ENCODE assay signal across 1 cellular context in genomic region chr20:44521484-44522481, GRCh38.
TF ChIP-seq lines count a peak whose summit lies in the region.

TSS of gene SERINC3 (minus strand) at chr20:44522070. CDS start at chr20:44521951, 119 bp downstream.

TF ChIP-seq in K562, 482 proteins besides CTCF, POLR2A, EP300 and RAD21 (continued from another document and continues in another):
- TF ChIP-seq RBBP5 (IDR thresholded peaks at IDR 0.05; ENCODE audit: borderline replicate concordance, insufficient read depth, low read length, poor library complexity, severe bottlenecking) (peak; percentile 68), STAG1 (CRISPR knock-in tag; IDR thresholded peaks at IDR 0.05; ENCODE audit: borderline replicate concordance) (no peak), XRCC5 (IDR thresholded peaks at IDR 0.05; ENCODE audit: low read depth, low read length) (0 out of 2 replicates have a peak, but pooled peaks have one; percentile 45), ARHGAP35 (IDR thresholded peaks at IDR 0.05; ENCODE audit: partially characterized antibody) (no peak), CREB3L1 (IDR thresholded peaks at IDR 0.05; ENCODE audit: borderline replicate concordance, low read depth) (peak; percentile 15; the same call in 1 of the 2 replicates), BCOR (IDR thresholded peaks at IDR 0.05) (no peak), PHF20 (IDR thresholded peaks at IDR 0.05; ENCODE audit: partially characterized antibody) (peak; percentile 76), ZNF655 (CRISPR knock-in tag; IDR thresholded peaks at IDR 0.05) (no peak), ARID3A (IDR thresholded peaks at IDR 0.05; ENCODE audit: borderline replicate concordance, low read depth, low read length) (peak; percentile 53; the same call in 1 of the 2 replicates), HDAC1 (IDR thresholded peaks at IDR 0.05) (peak in 1 of 2 experiments; percentile 89; a peak in 2 of 4 replicates), KDM2B (CRISPR knock-in tag; IDR thresholded peaks at IDR 0.05) (no peak), ZNF512 (tag; IDR thresholded peaks at IDR 0.05) (no peak), AFF1 (IDR thresholded peaks at IDR 0.05; ENCODE audit: low read depth in 1 of 2, partially characterized antibody in 2 of 2) (peak in 1 of 2 experiments; percentile 34), FOXK2 (conservative IDR thresholded peaks at IDR 0.05 in 1 of 2, IDR thresholded peaks at IDR 0.05 in 1 of 2; ENCODE audit: low read depth in 2 of 2) (peak; percentile 95 to 96), HMBOX1 (IDR thresholded peaks at IDR 0.05) (no peak), NFE2L1 (tag; IDR thresholded peaks at IDR 0.05; ENCODE audit: borderline replicate concordance, low read depth) (no peak), MXI1 (IDR thresholded peaks at IDR 0.05; ENCODE audit: low read depth, low read length) (no peak), ATF1 (CRISPR knock-in tag; IDR thresholded peaks at IDR 0.05) (peak; percentile 36), ATF1 (tag; IDR thresholded peaks at IDR 0.05) (peak; percentile 96), NR1H2 (CRISPR knock-in tag; IDR thresholded peaks at IDR 0.05) (0 out of 2 replicates have a peak, but pooled peaks have one; percentile 45), TCF7L2 (IDR thresholded peaks at IDR 0.05; ENCODE audit: low read depth, low read length) (no peak), ZNF511 (CRISPR knock-in tag; IDR thresholded peaks at IDR 0.05) (peak; percentile 81; the same call in 1 of the 2 replicates), BRD9 (IDR thresholded peaks at IDR 0.05; ENCODE audit: low read depth, partially characterized antibody) (peak; percentile 27), THAP7 (CRISPR knock-in tag; IDR thresholded peaks at IDR 0.05) (no peak), C11orf30 (IDR thresholded peaks at IDR 0.05; ENCODE audit: low read depth) (peak; percentile 59), MCM5 (IDR thresholded peaks at IDR 0.05; ENCODE audit: low read depth) (no peak), ATF7 (IDR thresholded peaks at IDR 0.05) (peak; percentile 86), RBM14 (IDR thresholded peaks at IDR 0.05; ENCODE audit: borderline replicate concordance, insufficient read depth, low read depth, low read length) (no peak), RAD51 (IDR thresholded peaks at IDR 0.05; ENCODE audit: borderline replicate concordance, low read depth) (no peak), TBL1XR1 (IDR thresholded peaks at IDR 0.05; ENCODE audit: low read length in 2 of 2) (0 out of 4 replicates have a peak, but pooled peaks of 1 of the 2 experiments have one; percentile 5), ZNF263 (CRISPR knock-in tag; IDR thresholded peaks at IDR 0.05; ENCODE audit: borderline replicate concordance) (0 out of 2 replicates have a peak, but pooled peaks have one; percentile 15), ETV5 (CRISPR knock-in tag; IDR thresholded peaks at IDR 0.05; ENCODE audit: low read depth) (peak; percentile 88), CHD1 (IDR thresholded peaks at IDR 0.05; ENCODE audit: low read length) (peak; percentile 78), GABPB2 (CRISPR knock-in tag; conservative IDR thresholded peaks at IDR 0.05) (no peak), MAX (CRISPR knock-in tag; IDR thresholded peaks at IDR 0.05) (peak; percentile 41; the same call in 1 of the 2 replicates), HNRNPLL (IDR thresholded peaks at IDR 0.05; ENCODE audit: low read depth, low read length, poor library complexity, severe bottlenecking) (peak; percentile 32), SP1 (CRISPR knock-in tag; IDR thresholded peaks at IDR 0.05) (peak; percentile 93), ZFX (CRISPR knock-in tag; IDR thresholded peaks at IDR 0.05) (peak; percentile 97), PATZ1 (CRISPR knock-in tag; IDR thresholded peaks at IDR 0.05; ENCODE audit: borderline replicate concordance) (no peak), NRF1 (conservative IDR thresholded peaks at IDR 0.05 in 1 of 2, IDR thresholded peaks at IDR 0.05 in 1 of 2) (peak; percentile 68 to 76), FOXK1 (CRISPR knock-in tag; IDR thresholded peaks at IDR 0.05; ENCODE audit: borderline replicate concordance) (peak; percentile 69; the same call in 1 of the 2 replicates), BHLHE40 (IDR thresholded peaks at IDR 0.05; ENCODE audit: low read length) (0 out of 2 replicates have a peak, but pooled peaks have one; percentile 6), NFRKB (IDR thresholded peaks at IDR 0.05; ENCODE audit: low read depth) (peak; percentile 86; the same call in 1 of the 2 replicates), HDAC3 (IDR thresholded peaks at IDR 0.05; ENCODE audit: borderline replicate concordance, partially characterized antibody) (no peak), DEAF1 (CRISPR knock-in tag; IDR thresholded peaks at IDR 0.05) (no peak), LCOR (CRISPR knock-in tag; IDR thresholded peaks at IDR 0.05) (peak; percentile 67)
